In genomic region chr19:40625406-40626120, GRCh38 we compare ENCODE assay signal across 1 cellular context.
TF ChIP-seq lines count a peak whose summit lies in the region.

No MANE protein-coding gene starts in this region.

TF ChIP-seq in K562, 482 proteins besides CTCF, POLR2A, EP300 and RAD21 (continued from another document):
- TF ChIP-seq, protein P1, sequence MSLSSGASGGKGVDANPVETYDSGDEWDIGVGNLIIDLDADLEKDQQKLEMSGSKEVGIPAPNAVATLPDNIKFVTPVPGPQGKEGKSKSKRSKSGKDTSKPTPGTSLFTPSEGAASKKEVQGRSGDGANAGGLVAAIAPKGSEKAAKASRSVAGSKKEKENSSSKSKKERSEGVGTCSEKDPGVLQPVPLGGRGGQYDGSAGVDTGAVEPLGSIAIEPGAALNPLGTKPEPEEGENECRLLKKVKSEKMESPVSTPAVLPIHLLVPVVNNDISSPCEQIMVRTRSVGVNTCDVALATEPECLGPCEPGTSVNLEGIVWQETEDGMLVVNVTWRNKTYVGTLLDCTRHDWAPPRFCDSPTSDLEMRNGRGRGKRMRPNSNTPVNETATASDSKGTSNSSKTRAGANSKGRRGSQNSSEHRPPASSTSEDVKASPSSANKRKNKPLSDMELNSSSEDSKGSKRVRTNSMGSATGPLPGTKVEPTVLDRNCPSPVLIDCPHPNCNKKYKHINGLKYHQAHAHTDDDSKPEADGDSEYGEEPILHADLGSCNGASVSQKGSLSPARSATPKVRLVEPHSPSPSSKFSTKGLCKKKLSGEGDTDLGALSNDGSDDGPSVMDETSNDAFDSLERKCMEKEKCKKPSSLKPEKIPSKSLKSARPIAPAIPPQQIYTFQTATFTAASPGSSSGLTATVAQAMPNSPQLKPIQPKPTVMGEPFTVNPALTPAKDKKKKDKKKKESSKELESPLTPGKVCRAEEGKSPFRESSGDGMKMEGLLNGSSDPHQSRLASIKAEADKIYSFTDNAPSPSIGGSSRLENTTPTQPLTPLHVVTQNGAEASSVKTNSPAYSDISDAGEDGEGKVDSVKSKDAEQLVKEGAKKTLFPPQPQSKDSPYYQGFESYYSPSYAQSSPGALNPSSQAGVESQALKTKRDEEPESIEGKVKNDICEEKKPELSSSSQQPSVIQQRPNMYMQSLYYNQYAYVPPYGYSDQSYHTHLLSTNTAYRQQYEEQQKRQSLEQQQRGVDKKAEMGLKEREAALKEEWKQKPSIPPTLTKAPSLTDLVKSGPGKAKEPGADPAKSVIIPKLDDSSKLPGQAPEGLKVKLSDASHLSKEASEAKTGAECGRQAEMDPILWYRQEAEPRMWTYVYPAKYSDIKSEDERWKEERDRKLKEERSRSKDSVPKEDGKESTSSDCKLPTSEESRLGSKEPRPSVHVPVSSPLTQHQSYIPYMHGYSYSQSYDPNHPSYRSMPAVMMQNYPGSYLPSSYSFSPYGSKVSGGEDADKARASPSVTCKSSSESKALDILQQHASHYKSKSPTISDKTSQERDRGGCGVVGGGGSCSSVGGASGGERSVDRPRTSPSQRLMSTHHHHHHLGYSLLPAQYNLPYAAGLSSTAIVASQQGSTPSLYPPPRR (CRISPR knock-in tag; IDR thresholded peaks at IDR 0.05; ENCODE audit: borderline replicate concordance): no peak
- TF ChIP-seq, protein P2, sequence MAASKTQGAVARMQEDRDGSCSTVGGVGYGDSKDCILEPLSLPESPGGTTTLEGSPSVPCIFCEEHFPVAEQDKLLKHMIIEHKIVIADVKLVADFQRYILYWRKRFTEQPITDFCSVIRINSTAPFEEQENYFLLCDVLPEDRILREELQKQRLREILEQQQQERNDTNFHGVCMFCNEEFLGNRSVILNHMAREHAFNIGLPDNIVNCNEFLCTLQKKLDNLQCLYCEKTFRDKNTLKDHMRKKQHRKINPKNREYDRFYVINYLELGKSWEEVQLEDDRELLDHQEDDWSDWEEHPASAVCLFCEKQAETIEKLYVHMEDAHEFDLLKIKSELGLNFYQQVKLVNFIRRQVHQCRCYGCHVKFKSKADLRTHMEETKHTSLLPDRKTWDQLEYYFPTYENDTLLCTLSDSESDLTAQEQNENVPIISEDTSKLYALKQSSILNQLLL (CRISPR knock-in tag; IDR thresholded peaks at IDR 0.05; ENCODE audit: borderline replicate concordance): no peak
- TF ChIP-seq, protein P3, sequence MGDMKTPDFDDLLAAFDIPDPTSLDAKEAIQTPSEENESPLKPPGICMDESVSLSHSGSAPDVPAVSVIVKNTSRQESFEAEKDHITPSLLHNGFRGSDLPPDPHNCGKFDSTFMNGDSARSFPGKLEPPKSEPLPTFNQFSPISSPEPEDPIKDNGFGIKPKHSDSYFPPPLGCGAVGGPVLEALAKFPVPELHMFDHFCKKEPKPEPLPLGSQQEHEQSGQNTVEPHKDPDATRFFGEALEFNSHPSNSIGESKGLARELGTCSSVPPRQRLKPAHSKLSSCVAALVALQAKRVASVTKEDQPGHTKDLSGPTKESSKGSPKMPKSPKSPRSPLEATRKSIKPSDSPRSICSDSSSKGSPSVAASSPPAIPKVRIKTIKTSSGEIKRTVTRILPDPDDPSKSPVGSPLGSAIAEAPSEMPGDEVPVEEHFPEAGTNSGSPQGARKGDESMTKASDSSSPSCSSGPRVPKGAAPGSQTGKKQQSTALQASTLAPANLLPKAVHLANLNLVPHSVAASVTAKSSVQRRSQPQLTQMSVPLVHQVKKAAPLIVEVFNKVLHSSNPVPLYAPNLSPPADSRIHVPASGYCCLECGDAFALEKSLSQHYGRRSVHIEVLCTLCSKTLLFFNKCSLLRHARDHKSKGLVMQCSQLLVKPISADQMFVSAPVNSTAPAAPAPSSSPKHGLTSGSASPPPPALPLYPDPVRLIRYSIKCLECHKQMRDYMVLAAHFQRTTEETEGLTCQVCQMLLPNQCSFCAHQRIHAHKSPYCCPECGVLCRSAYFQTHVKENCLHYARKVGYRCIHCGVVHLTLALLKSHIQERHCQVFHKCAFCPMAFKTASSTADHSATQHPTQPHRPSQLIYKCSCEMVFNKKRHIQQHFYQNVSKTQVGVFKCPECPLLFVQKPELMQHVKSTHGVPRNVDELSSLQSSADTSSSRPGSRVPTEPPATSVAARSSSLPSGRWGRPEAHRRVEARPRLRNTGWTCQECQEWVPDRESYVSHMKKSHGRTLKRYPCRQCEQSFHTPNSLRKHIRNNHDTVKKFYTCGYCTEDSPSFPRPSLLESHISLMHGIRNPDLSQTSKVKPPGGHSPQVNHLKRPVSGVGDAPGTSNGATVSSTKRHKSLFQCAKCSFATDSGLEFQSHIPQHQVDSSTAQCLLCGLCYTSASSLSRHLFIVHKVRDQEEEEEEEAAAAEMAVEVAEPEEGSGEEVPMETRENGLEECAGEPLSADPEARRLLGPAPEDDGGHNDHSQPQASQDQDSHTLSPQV (IDR thresholded peaks at IDR 0.05): peak; percentile 53; the same call in 1 of the 2 replicates
- TF ChIP-seq ZNF695 (CRISPR knock-in tag; IDR thresholded peaks at IDR 0.05) (no peak), ZNF644 (tag; IDR thresholded peaks at IDR 0.05; ENCODE audit: low read depth) (no peak), ZNF398 (CRISPR knock-in tag; IDR thresholded peaks at IDR 0.05) (no peak), GTF2A2 (tag; IDR thresholded peaks at IDR 0.05) (no peak), HDGF (IDR thresholded peaks at IDR 0.05) (0 out of 2 replicates have a peak, but pooled peaks have one; percentile 49), HDAC6 (IDR thresholded peaks at IDR 0.05; ENCODE audit: low read depth, low read length) (no peak), L3MBTL2 (IDR thresholded peaks at IDR 0.05) (no peak; the same call in 1 of the 2 replicates), SPI1 (IDR thresholded peaks at IDR 0.05; ENCODE audit: borderline replicate concordance, low read depth, low read length) (no peak), RBM25 (IDR thresholded peaks at IDR 0.05; ENCODE audit: low read depth, low read length, severe bottlenecking) (peak; percentile 59), KAT7 (CRISPR knock-in tag; IDR thresholded peaks at IDR 0.05; ENCODE audit: borderline replicate concordance) (no peak), PRPF4 (IDR thresholded peaks at IDR 0.05; ENCODE audit: insufficient read depth, low read depth, low read length, poor library complexity, severe bottlenecking) (no peak), ZZZ3 (IDR thresholded peaks at IDR 0.05) (no peak), BRCA1 (IDR thresholded peaks at IDR 0.05) (no peak), BRCA1 (CRISPR knock-in tag; IDR thresholded peaks at IDR 0.05) (no peak), FOXO4 (CRISPR knock-in tag; IDR thresholded peaks at IDR 0.05) (no peak), KDM1A (IDR thresholded peaks at IDR 0.05) (peak; percentile 36 to 58; a peak in 2 of 4 replicates), ATF6 (CRISPR knock-in tag; IDR thresholded peaks at IDR 0.05) (no peak), ZFP36 (IDR thresholded peaks at IDR 0.05; ENCODE audit: low read depth, low read length, partially characterized antibody) (peak; percentile 70), ZKSCAN1 (IDR thresholded peaks at IDR 0.05; ENCODE audit: low read depth, low read length) (no peak)
- TF ChIP-seq, protein P4, sequence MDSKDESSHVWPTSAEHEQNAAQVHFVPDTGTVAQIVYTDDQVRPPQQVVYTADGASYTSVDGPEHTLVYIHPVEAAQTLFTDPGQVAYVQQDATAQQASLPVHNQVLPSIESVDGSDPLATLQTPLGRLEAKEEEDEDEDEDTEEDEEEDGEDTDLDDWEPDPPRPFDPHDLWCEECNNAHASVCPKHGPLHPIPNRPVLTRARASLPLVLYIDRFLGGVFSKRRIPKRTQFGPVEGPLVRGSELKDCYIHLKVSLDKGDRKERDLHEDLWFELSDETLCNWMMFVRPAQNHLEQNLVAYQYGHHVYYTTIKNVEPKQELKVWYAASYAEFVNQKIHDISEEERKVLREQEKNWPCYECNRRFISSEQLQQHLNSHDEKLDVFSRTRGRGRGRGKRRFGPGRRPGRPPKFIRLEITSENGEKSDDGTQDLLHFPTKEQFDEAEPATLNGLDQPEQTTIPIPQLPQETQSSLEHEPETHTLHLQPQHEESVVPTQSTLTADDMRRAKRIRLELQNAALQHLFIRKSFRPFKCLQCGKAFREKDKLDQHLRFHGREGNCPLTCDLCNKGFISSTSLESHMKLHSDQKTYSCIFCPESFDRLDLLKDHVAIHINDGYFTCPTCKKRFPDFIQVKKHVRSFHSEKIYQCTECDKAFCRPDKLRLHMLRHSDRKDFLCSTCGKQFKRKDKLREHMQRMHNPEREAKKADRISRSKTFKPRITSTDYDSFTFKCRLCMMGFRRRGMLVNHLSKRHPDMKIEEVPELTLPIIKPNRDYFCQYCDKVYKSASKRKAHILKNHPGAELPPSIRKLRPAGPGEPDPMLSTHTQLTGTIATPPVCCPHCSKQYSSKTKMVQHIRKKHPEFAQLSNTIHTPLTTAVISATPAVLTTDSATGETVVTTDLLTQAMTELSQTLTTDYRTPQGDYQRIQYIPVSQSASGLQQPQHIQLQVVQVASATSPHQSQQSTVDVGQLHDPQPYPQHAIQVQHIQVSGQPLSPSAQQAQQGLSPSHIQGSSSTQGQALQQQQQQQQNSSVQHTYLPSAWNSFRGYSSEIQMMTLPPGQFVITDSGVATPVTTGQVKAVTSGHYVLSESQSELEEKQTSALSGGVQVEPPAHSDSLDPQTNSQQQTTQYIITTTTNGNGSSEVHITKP (IDR thresholded peaks at IDR 0.05; ENCODE audit: partially characterized antibody): no peak
- TF ChIP-seq, protein P5, sequence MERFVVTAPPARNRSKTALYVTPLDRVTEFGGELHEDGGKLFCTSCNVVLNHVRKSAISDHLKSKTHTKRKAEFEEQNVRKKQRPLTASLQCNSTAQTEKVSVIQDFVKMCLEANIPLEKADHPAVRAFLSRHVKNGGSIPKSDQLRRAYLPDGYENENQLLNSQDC (CRISPR knock-in tag; IDR thresholded peaks at IDR 0.05): no peak
